In genomic region chr5:834013-834412, GRCh38 we compare ENCODE assay signal across 6 cellular contexts. TPM values are rescaled to one million over a fixed set of nuclear protein-coding genes. Genes with fewer than 3 reads are reported as not detected.
"Had no signal": no experiment of that assay in that cellular context is flagged by ENCODE, and none has a peak within 500 bp of the region (broad histone marks: within the 10 kb centered on the region; RNA-seq: fewer than 3 reads in every experiment).

No MANE protein-coding gene starts in this region.

RNA-seq across cellular contexts. Expression of gene ZDHHC11, which starts 16.8 kb away (rescaled TPM):
- total RNA-seq: ascending aorta had no signal

RNA-seq across cellular contexts. Expression of gene ZDHHC11B, which starts 49.5 kb away (rescaled TPM):
- total RNA-seq: activated CD4-positive, alpha-beta memory T cell treated with anti-CD3 and anti-CD28 coated beads, Interleukin-2, amount 10 ng/mL, durations not matched to agents 7 days and 5 days; activated CD4-positive, alpha-beta T cell treated with anti-CD3 and anti-CD28 coated beads, Interleukin-2, amount 10 ng/mL, durations not matched to agents 24 days and 14 days; activated naive CD4-positive, alpha-beta T cell treated with anti-CD3 and anti-CD28 coated beads for 36 hours; activated naive CD8-positive, alpha-beta T cell treated with anti-CD3 and anti-CD28 coated beads for 36 hours; activated T-helper 1 cell treated with anti-CD3 and anti-CD28 coated beads, Interleukin-12 subunit alpha, Interleukin-12 subunit beta, Interleukin-2, Interleukin-4 antibody, amounts not matched to agents 30 ng/mL and 10 ng/mL and 1 ng/mL, durations not matched to agents 14 hours and 24 hours and 36 hours had no signal

RNA-seq across cellular contexts. Expression of gene TRIP13, which starts 58.7 kb away (rescaled TPM):
- total RNA-seq: ascending aorta had no signal
